ENCODE assay signal across 1 cellular context in genomic region chr6:14932485-14933178, GRCh38.
TF ChIP-seq lines count a peak whose summit lies in the region.

No MANE protein-coding gene starts in this region.

TF ChIP-seq in GM23338, 12 proteins besides CTCF, POLR2A, EP300 and RAD21:
- TF ChIP-seq, protein P1, sequence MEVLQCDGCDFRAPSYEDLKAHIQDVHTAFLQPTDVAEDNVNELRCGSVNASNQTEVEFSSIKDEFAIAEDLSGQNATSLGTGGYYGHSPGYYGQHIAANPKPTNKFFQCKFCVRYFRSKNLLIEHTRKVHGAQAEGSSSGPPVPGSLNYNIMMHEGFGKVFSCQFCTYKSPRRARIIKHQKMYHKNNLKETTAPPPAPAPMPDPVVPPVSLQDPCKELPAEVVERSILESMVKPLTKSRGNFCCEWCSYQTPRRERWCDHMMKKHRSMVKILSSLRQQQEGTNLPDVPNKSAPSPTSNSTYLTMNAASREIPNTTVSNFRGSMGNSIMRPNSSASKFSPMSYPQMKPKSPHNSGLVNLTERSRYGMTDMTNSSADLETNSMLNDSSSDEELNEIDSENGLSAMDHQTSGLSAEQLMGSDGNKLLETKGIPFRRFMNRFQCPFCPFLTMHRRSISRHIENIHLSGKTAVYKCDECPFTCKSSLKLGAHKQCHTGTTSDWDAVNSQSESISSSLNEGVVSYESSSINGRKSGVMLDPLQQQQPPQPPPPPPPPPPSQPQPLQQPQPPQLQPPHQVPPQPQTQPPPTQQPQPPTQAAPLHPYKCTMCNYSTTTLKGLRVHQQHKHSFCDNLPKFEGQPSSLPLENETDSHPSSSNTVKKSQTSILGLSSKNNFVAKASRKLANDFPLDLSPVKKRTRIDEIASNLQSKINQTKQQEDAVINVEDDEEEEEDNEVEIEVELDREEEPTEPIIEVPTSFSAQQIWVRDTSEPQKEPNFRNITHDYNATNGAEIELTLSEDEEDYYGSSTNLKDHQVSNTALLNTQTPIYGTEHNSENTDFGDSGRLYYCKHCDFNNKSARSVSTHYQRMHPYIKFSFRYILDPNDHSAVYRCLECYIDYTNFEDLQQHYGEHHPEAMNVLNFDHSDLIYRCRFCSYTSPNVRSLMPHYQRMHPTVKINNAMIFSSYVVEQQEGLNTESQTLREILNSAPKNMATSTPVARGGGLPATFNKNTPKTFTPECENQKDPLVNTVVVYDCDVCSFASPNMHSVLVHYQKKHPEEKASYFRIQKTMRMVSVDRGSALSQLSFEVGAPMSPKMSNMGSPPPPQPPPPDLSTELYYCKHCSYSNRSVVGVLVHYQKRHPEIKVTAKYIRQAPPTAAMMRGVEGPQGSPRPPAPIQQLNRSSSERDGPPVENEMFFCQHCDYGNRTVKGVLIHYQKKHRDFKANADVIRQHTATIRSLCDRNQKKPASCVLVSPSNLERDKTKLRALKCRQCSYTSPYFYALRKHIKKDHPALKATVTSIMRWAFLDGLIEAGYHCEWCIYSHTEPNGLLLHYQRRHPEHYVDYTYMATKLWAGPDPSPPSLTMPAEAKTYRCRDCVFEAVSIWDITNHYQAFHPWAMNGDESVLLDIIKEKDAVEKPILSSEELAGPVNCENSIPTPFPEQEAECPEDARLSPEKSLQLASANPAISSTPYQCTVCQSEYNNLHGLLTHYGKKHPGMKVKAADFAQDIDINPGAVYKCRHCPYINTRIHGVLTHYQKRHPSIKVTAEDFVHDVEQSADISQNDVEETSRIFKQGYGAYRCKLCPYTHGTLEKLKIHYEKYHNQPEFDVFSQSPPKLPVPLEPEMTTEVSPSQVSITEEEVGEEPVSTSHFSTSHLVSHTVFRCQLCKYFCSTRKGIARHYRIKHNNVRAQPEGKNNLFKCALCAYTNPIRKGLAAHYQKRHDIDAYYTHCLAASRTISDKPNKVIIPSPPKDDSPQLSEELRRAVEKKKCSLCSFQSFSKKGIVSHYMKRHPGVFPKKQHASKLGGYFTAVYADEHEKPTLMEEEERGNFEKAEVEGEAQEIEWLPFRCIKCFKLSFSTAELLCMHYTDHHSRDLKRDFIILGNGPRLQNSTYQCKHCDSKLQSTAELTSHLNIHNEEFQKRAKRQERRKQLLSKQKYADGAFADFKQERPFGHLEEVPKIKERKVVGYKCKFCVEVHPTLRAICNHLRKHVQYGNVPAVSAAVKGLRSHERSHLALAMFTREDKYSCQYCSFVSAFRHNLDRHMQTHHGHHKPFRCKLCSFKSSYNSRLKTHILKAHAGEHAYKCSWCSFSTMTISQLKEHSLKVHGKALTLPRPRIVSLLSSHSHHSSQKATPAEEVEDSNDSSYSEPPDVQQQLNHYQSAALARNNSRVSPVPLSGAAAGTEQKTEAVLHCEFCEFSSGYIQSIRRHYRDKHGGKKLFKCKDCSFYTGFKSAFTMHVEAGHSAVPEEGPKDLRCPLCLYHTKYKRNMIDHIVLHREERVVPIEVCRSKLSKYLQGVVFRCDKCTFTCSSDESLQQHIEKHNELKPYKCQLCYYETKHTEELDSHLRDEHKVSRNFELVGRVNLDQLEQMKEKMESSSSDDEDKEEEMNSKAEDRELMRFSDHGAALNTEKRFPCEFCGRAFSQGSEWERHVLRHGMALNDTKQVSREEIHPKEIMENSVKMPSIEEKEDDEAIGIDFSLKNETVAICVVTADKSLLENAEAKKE (CRISPR knock-in tag; IDR thresholded peaks at IDR 0.05), result no peak
- TF ChIP-seq EZH2phosphoT487 (IDR thresholded peaks at IDR 0.05; ENCODE audit: unreplicated experiment) (no peak), POLR2AphosphoS5 (IDR thresholded peaks at IDR 0.05; ENCODE audit: low read depth) (no peak), NANOG (IDR thresholded peaks at IDR 0.05; ENCODE audit: borderline replicate concordance) (no peak), ZNF114 (CRISPR knock-in tag; IDR thresholded peaks at IDR 0.05) (no peak), ZNF331 (CRISPR knock-in tag; IDR thresholded peaks at IDR 0.05; ENCODE audit: low read depth) (no peak), JUNB (IDR thresholded peaks at IDR 0.05; ENCODE audit: unreplicated experiment) (no peak)
TF ChIP-seq in GM23338: peak in this region for 0.
